8 cellular contexts compared by ENCODE assay signal in the genomic region with DNA sequence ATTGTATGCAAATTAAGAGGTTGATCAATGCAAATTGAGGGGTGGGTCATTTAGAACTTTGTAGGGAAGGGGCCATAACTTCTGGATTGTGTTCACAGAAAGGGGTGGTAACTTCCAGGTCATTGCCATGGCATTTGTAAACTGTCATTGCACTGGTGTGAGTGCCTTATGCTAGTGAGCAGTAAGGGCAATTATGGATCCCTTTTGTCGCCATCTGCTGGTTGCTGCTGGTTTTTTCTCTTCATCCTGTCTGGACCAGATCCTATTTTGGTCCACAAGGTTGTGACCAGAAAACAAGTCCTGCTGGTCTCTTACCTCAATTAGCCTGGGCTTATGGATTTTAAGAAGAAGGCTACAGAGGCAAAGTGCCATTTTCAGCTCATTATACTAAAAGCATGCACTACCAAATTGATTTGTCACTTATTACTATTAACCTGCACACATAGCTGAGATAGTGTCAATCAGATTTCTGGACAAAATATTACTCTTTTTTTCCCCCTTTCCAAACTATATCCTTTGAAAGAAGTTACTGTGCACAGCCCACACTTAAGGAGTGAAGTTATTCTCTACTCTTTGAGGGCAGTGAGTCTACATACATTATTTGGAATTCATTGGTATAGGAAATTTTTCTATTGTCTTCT.
DNase-seq lines count a peak whose midpoint lies in the region; ATAC-seq, FAIRE-seq and TF ChIP-seq lines count a peak whose summit lies in the region.

No MANE protein-coding gene starts in this region.

- TF ChIP-seq POLR2A in ovary (IDR thresholded peaks at IDR 0.05) = no peak

- POLR2A ChIA-PET in OCI-LY7 (lab: Charles Lee) = no interaction called here

- H3K4me1 ChIP-seq in OCI-LY7 (ENCODE audit: insufficient read depth, low read length, poor library complexity, severe bottlenecking) (no peaks in the 10 kb centered on the region), ovary (ENCODE audit: insufficient read depth) (no peaks in the 10 kb centered on the region)

- TF ChIP-seq CTCF in D721Med (IDR thresholded peaks at IDR 0.05; ENCODE audit: insufficient read depth, missing control alignments) (peak; percentile 84), OCI-LY7 (conservative IDR thresholded peaks at IDR 0.05; ENCODE audit: low read length) (peak; percentile 85), fibroblast of villous mesenchyme (IDR thresholded peaks at IDR 0.05; ENCODE audit: insufficient read depth, low read depth, low read length) (peak; percentile 76), ovary (IDR thresholded peaks at IDR 0.05) (peak in 2 of 3 donors; percentile 28 to 35)

- WGBS in ovary, 3 donors = 51 to 58% (median 54%) methylated on average over 1 of the region's 1 CpG

- no peak overlapping the region for H2AFZ ChIP-seq in OCI-LY7 (ENCODE audit: low read length)

- H3K27ac ChIP-seq in OCI-LY7 (ENCODE audit: low read depth, low read length, poor library complexity, severe bottlenecking) (no peak overlapping the region), ovary (no peak overlapping the region)

- no peaks in the 10 kb centered on the region for H3K4me1 Mint-ChIP-seq in activated T-cell treated with anti-CD3 and anti-CD28 coated beads, Interleukin-2, amount 50 U/mL, for 24 hours (ENCODE audit: low read depth)

- no peak for TF ChIP-seq EP300 in ovary (IDR thresholded peaks at IDR 0.05)

- H3K9me3 ChIP-seq in OCI-LY7 (ENCODE audit: low read length) = no peaks in the 10 kb centered on the region
- H3K9me3 ChIP-seq in ovary = no peaks in the 10 kb centered on the region

- H3K27me3 Mint-ChIP-seq in activated T-cell treated with anti-CD3 and anti-CD28 coated beads, Interleukin-2, amount 50 U/mL, for 24 hours = no peaks in the 10 kb centered on the region

- H3K4me2 ChIP-seq in OCI-LY7 (ENCODE audit: low read length) = no peak overlapping the region

- no peaks in the 10 kb centered on the region for H3K9me2 ChIP-seq in OCI-LY7 (ENCODE audit: insufficient read depth, low read length)

- FAIRE-seq in D721Med (lab: Jason Lieb, UNC) = peak; percentile 93

- no peak overlapping the region for H3K4me3 Mint-ChIP-seq in activated T-cell treated with anti-CD3 and anti-CD28 coated beads, Interleukin-2, amount 50 U/mL, for 24 hours

- no peaks in the 10 kb centered on the region for H3K27me3 ChIP-seq in ovary

- CTCF ChIA-PET in OCI-LY7 (lab: Charles Lee; ENCODE audit: unreplicated experiment) = no interaction called here

- H3K4me3 ChIP-seq in OCI-LY7 (ENCODE audit: low read depth, low read length, poor library complexity, severe bottlenecking) (no peak overlapping the region), fibroblast of villous mesenchyme (ENCODE audit: low read depth, low read length) (no peak overlapping the region), ovary (no peak overlapping the region)

- no TSS peak for BruUV-seq in OCI-LY7 (replicated peaks; lab: Mats Ljungman, UMichigan)

- no peak for DNase-seq in D721Med (ENCODE audit: insufficient read length, low spot score)
- DNase-seq in OCI-LY7 (ENCODE audit: low spot score) = peak; percentile 53
- DNase-seq in activated T-cell treated with anti-CD3 and anti-CD28 coated beads, Interleukin-2, amount 50 U/mL, for 24 hours = peak; percentile 57
- DNase-seq in fibroblast of villous mesenchyme (ENCODE audit: low read depth) = peak; percentile 57
- peak; percentile 26 to 65 (median 54) for DNase-seq in ovary
- no peak for DNase-seq in GM19238 (ENCODE audit: insufficient read length, low spot score)

- H4K20me1 ChIP-seq in OCI-LY7 (ENCODE audit: insufficient read depth, low read length) = no peaks in the 10 kb centered on the region

- H3K36me3 Mint-ChIP-seq in activated T-cell treated with anti-CD3 and anti-CD28 coated beads, Interleukin-2, amount 50 U/mL, for 24 hours (ENCODE audit: low read depth) = no peaks in the 10 kb centered on the region

- no peaks in the 10 kb centered on the region for H3K79me2 ChIP-seq in OCI-LY7 (ENCODE audit: insufficient read depth, low read depth, low read length)

- H3K36me3 ChIP-seq in OCI-LY7 (ENCODE audit: insufficient read depth, low read length) (no peaks in the 10 kb centered on the region), ovary (no peaks in the 10 kb centered on the region)

- H3K9me3 Mint-ChIP-seq in activated T-cell treated with anti-CD3 and anti-CD28 coated beads, Interleukin-2, amount 50 U/mL, for 24 hours = no peaks in the 10 kb centered on the region

- H3K27ac Mint-ChIP-seq in activated T-cell treated with anti-CD3 and anti-CD28 coated beads, Interleukin-2, amount 50 U/mL, for 24 hours = no peak overlapping the region

- intact Hi-C loops in OCI-LY7 (cut with micrococcal nuclease; ENCODE audit: unreplicated experiment) (no loop called here), ovary (cut with DNase I) (no loop called here)

- ATAC-seq in GM19467 (IDR thresholded peaks at IDR 0.05; ENCODE audit: unreplicated experiment) (peak; percentile 96), HG03520 (IDR thresholded peaks at IDR 0.05; ENCODE audit: unreplicated experiment) (peak; percentile 89)

Comparison
In these comparisons a context has a peak if more than half of its experiments do, and no peak if none do; other contexts are left out.
1. DNase-seq: peak in OCI-LY7 (single experiment), activated T-cell treated with anti-CD3 and anti-CD28 coated beads, Interleukin-2, amount 50 U/mL, for 24 hours (single experiment), fibroblast of villous mesenchyme (single experiment) and ovary (5 of 5); none in D721Med (single experiment) and GM19238 (single experiment).
2. CTCF ChIP-seq: peak in every context shown above with its lines; median percentile 85 in OCI-LY7; 84 in D721Med; 76 in fibroblast of villous mesenchyme; 32 in ovary.